Comparison of ENCODE assay signal across 8 cellular contexts in genomic region chr16:53509906-53510703, GRCh38. TPM values are rescaled to one million over a fixed set of nuclear protein-coding genes. Genes with fewer than 3 reads are reported as not detected.
DNase-seq lines count a peak whose midpoint lies in the region; ATAC-seq and TF ChIP-seq lines count a peak whose summit lies in the region.
"Had no signal": no experiment of that assay in that cellular context is flagged by ENCODE, and none has a peak within 500 bp of the region (broad histone marks: within the 10 kb centered on the region; RNA-seq: fewer than 3 reads in every experiment).

No MANE protein-coding gene starts in this region.

- no peak overlapping the region for H3K4me3 ChIP-seq in fibroblast of mammary gland (ENCODE audit: control insufficient read depth, low read depth, low read length)

- TF ChIP-seq CTCF in fibroblast of mammary gland (conservative IDR thresholded peaks at IDR 0.05; ENCODE audit: control insufficient read depth, insufficient read depth, low read depth, low read length) (peak; percentile 95), nephron progenitor cell (IDR thresholded peaks at IDR 0.05) (peak; percentile 97)

- H3K27me3 Mint-ChIP-seq in activated T-cell treated with anti-CD3 and anti-CD28 coated beads, Interleukin-2, amount 50 U/mL, for 4 hours (ENCODE audit: low read depth) = no peaks in the 10 kb centered on the region
- peaks cover 6% of the 10 kb centered on the region for H3K27me3 Mint-ChIP-seq in nephron progenitor cell (ENCODE audit: low read depth, poor library complexity)

- H3K4me3 Mint-ChIP-seq in activated T-cell treated with anti-CD3 and anti-CD28 coated beads, Interleukin-2, amount 50 U/mL, for 4 hours = no peak overlapping the region
- H3K4me3 Mint-ChIP-seq in nephron progenitor cell = no peak overlapping the region
- H3K4me3 Mint-ChIP-seq: dendritic cell treated with granulocyte-macrophage colony-stimulating factor and Interleukin-4, amounts not matched to agents 40 ng/mL and 50 ng/mL, for 4 days had no signal

- peak; percentile 79 for DNase-seq in G401 (ENCODE audit: low spot score)
- DNase-seq in NCI-H774 (lab: John Stamatoyannopoulos, UW) = peak; percentile 56
- peak; percentile 43 for DNase-seq in activated T-cell treated with anti-CD3 and anti-CD28 coated beads, Interleukin-2, amount 50 U/mL, for 4 hours
- peak; percentile 75 for DNase-seq in fibroblast of mammary gland (ENCODE audit: low read depth)
- DNase-seq in nephron progenitor cell = peak; percentile 66
- DNase-seq in ureter (ENCODE audit: low spot score) = peak; percentile 66

- peaks cover 20% of the 10 kb centered on the region for H3K4me1 Mint-ChIP-seq in activated T-cell treated with anti-CD3 and anti-CD28 coated beads, Interleukin-2, amount 50 U/mL, for 4 hours (ENCODE audit: low read depth)
- H3K4me1 Mint-ChIP-seq in nephron progenitor cell = peaks cover 32% of the 10 kb centered on the region

- no peaks in the 10 kb centered on the region for H3K36me3 Mint-ChIP-seq in activated T-cell treated with anti-CD3 and anti-CD28 coated beads, Interleukin-2, amount 50 U/mL, for 4 hours (ENCODE audit: insufficient read depth)
- H3K36me3 Mint-ChIP-seq in nephron progenitor cell (ENCODE audit: low read depth) = peaks cover 5% of the 10 kb centered on the region

- peak; percentile 75 for ATAC-seq in HG02642 (IDR thresholded peaks at IDR 0.05; ENCODE audit: poor library complexity, unreplicated experiment)
- ATAC-seq in activated T-cell treated with anti-CD3 and anti-CD28 coated beads, Interleukin-2, amount 50 U/mL, for 4 hours = peak; percentile 57 to 58

- H3K9me3 Mint-ChIP-seq in activated T-cell treated with anti-CD3 and anti-CD28 coated beads, Interleukin-2, amount 50 U/mL, for 4 hours = no peaks in the 10 kb centered on the region
- peaks cover 25% of the 10 kb centered on the region for H3K9me3 Mint-ChIP-seq in nephron progenitor cell

- in situ Hi-C loops in G401 (cut with HindIII; ENCODE audit: low sequenced_read_pairs) = no loop called here

- no peak overlapping the region for H3K27ac Mint-ChIP-seq in nephron progenitor cell
- H3K27ac Mint-ChIP-seq: dendritic cell treated with granulocyte-macrophage colony-stimulating factor and Interleukin-4, amounts not matched to agents 40 ng/mL and 50 ng/mL, for 4 days had no signal

RNA-seq across cellular contexts. Expression of gene AKTIP, which starts 7.1 kb away (rescaled TPM):
- 8.4 and 30.0 TPM in 2 replicates for total RNA-seq in G401 (2014; rRNA removed; shearing (Covaris generic))
- 10 to 100 TPM; 22.9 to 28.6 (median 24.5) TPM for total RNA-seq in activated T-cell treated with anti-CD3 and anti-CD28 coated beads, Interleukin-2, amount 50 U/mL, for 4 hours
- total RNA-seq in ureter = 59.6 TPM
